ENCODE assay signal across 3 cellular contexts in genomic region chr19:11234486-11235075, GRCh38.
TF ChIP-seq lines count a peak whose summit lies in the region.

No MANE protein-coding gene starts in this region.

TF ChIP-seq in HCT116, 20 proteins besides CTCF, POLR2A, EP300 and RAD21:
- TF ChIP-seq ZNF274 (IDR thresholded peaks at IDR 0.05; ENCODE audit: low read depth, low read length) (no peak), FOSL1 (IDR thresholded peaks at IDR 0.05; ENCODE audit: low read depth) (no peak), EZH2phosphoT487 (IDR thresholded peaks at IDR 0.05; ENCODE audit: borderline replicate concordance) (no peak), EZH2 (IDR thresholded peaks at IDR 0.05) (no peak), SIN3A (IDR thresholded peaks at IDR 0.05; ENCODE audit: low read depth) (no peak), POLR2AphosphoS5 (IDR thresholded peaks at IDR 0.05; ENCODE audit: low read depth, low read length) (no peak), ZBTB33 (IDR thresholded peaks at IDR 0.05; ENCODE audit: extremely low read depth, insufficient replicate concordance, low read length) (no peak), ELF1 (IDR thresholded peaks at IDR 0.05; ENCODE audit: borderline replicate concordance, low read depth) (no peak), CEBPB (IDR thresholded peaks at IDR 0.05; ENCODE audit: low read depth) (no peak), CBX3 (IDR thresholded peaks at IDR 0.05; ENCODE audit: low read depth) (no peak), SP1 (IDR thresholded peaks at IDR 0.05; ENCODE audit: low read depth) (no peak), JUND (IDR thresholded peaks at IDR 0.05) (no peak), ATF3 (IDR thresholded peaks at IDR 0.05) (no peak), TCF7L2 (IDR thresholded peaks at IDR 0.05; ENCODE audit: borderline replicate concordance, extremely low read depth, insufficient read depth, insufficient read length) (no peak), SRF (IDR thresholded peaks at IDR 0.05; ENCODE audit: low read depth) (no peak), YY1 (IDR thresholded peaks at IDR 0.05; ENCODE audit: extremely low read depth, insufficient replicate concordance, low read depth, low read length) (no peak), MAX (IDR thresholded peaks at IDR 0.05) (no peak)

TF ChIP-seq in WTC11, 78 proteins besides CTCF, POLR2A, EP300 and RAD21:
- TF ChIP-seq ZBTB21 (CRISPR knock-in tag; IDR thresholded peaks at IDR 0.05; ENCODE audit: borderline replicate concordance) (no peak), GTF2I (CRISPR knock-in tag; conservative IDR thresholded peaks at IDR 0.05) (0 out of 2 replicates have a peak, but pooled peaks have one; percentile 34), SMAD4 (CRISPR knock-in tag; IDR thresholded peaks at IDR 0.05) (no peak)

TF ChIP-seq in HepG2, 621 proteins besides CTCF, POLR2A, EP300 and RAD21 (continues in another document):
- TF ChIP-seq RCOR2 (CRISPR knock-in tag; IDR thresholded peaks at IDR 0.05) = peak; percentile 49; the same call in 1 of the 2 replicates
- no peak for TF ChIP-seq AKAP8 (CRISPR knock-in tag; IDR thresholded peaks at IDR 0.05)
- no peak for TF ChIP-seq TRIM24 (CRISPR knock-in tag; IDR thresholded peaks at IDR 0.05)
- peak; percentile 92 for TF ChIP-seq ATF7 (IDR thresholded peaks at IDR 0.05)
- no peak for TF ChIP-seq ATF7 (CRISPR knock-in tag; IDR thresholded peaks at IDR 0.05)
- TF ChIP-seq ZSCAN30 (CRISPR knock-in tag; IDR thresholded peaks at IDR 0.05) = no peak
- TF ChIP-seq ZMAT5 (CRISPR knock-in tag; IDR thresholded peaks at IDR 0.05; ENCODE audit: borderline replicate concordance, low read depth) = no peak
- TF ChIP-seq DBP (CRISPR knock-in tag; IDR thresholded peaks at IDR 0.05; ENCODE audit: not compliant biosample characterization) = no peak
- TF ChIP-seq MNT (IDR thresholded peaks at IDR 0.05) = no peak
- no peak for TF ChIP-seq ZBTB14 (CRISPR knock-in tag; IDR thresholded peaks at IDR 0.05)
- no peak for TF ChIP-seq MIER3 (CRISPR knock-in tag; IDR thresholded peaks at IDR 0.05; ENCODE audit: borderline replicate concordance)
- no peak for TF ChIP-seq RORA (CRISPR knock-in tag; IDR thresholded peaks at IDR 0.05)
- TF ChIP-seq ZNF232 (CRISPR knock-in tag; IDR thresholded peaks at IDR 0.05; ENCODE audit: borderline replicate concordance) = no peak
- TF ChIP-seq POGK (CRISPR knock-in tag; conservative IDR thresholded peaks at IDR 0.05) = no peak
- no peak for TF ChIP-seq MATR3 (CRISPR knock-in tag; IDR thresholded peaks at IDR 0.05)
- peak; percentile 51; the same call in 1 of the 2 replicates for TF ChIP-seq CREM (IDR thresholded peaks at IDR 0.05)
- no peak for TF ChIP-seq CREM (CRISPR knock-in tag; IDR thresholded peaks at IDR 0.05)
- no peak for TF ChIP-seq ELF1 (CRISPR knock-in tag; IDR thresholded peaks at IDR 0.05)
- no peak for TF ChIP-seq HIC2 (CRISPR knock-in tag; IDR thresholded peaks at IDR 0.05; ENCODE audit: low read depth)
- TF ChIP-seq TBX2 (CRISPR knock-in tag; IDR thresholded peaks at IDR 0.05; ENCODE audit: borderline replicate concordance) = 0 out of 2 replicates have a peak, but pooled peaks have one; percentile 17
- no peak for TF ChIP-seq NFYC (CRISPR knock-in tag; IDR thresholded peaks at IDR 0.05)
- TF ChIP-seq ADNP (CRISPR knock-in tag; IDR thresholded peaks at IDR 0.05) = peak; percentile 63; the same call in 1 of the 2 replicates
- TF ChIP-seq HES4 (CRISPR knock-in tag; IDR thresholded peaks at IDR 0.05; ENCODE audit: borderline replicate concordance) = no peak
- no peak for TF ChIP-seq SRSF4 (IDR thresholded peaks at IDR 0.05; ENCODE audit: low read depth, low read length, poor library complexity, severe bottlenecking)
- TF ChIP-seq ZNF24 (IDR thresholded peaks at IDR 0.05) = no peak
- no peak for TF ChIP-seq ZNF83 (CRISPR knock-in tag; IDR thresholded peaks at IDR 0.05; ENCODE audit: borderline replicate concordance)
- TF ChIP-seq DMAP1 (CRISPR knock-in tag; IDR thresholded peaks at IDR 0.05) = no peak
- TF ChIP-seq ZFY (CRISPR knock-in tag; IDR thresholded peaks at IDR 0.05) = 0 out of 2 replicates have a peak, but pooled peaks have one; percentile 17
- no peak for TF ChIP-seq ZNF607 (CRISPR knock-in tag; IDR thresholded peaks at IDR 0.05; ENCODE audit: borderline replicate concordance)
- no peak for TF ChIP-seq ZFP36 (IDR thresholded peaks at IDR 0.05; ENCODE audit: borderline replicate concordance, low read depth, low read length, partially characterized antibody)
- no peak for TF ChIP-seq ATF5 (CRISPR knock-in tag; IDR thresholded peaks at IDR 0.05; ENCODE audit: low read depth)
- TF ChIP-seq RARG (CRISPR knock-in tag; IDR thresholded peaks at IDR 0.05; ENCODE audit: low read depth) = no peak
- no peak for TF ChIP-seq ZNF704 (CRISPR knock-in tag; IDR thresholded peaks at IDR 0.05; ENCODE audit: borderline replicate concordance)
- TF ChIP-seq PRDM10 (CRISPR knock-in tag; IDR thresholded peaks at IDR 0.05; ENCODE audit: low read depth) = no peak
- no peak for TF ChIP-seq ZNF136 (CRISPR knock-in tag; IDR thresholded peaks at IDR 0.05; ENCODE audit: low read depth)
- no peak for TF ChIP-seq ZNF101 (CRISPR knock-in tag; IDR thresholded peaks at IDR 0.05; ENCODE audit: borderline replicate concordance, low read depth)
- no peak for TF ChIP-seq ZNF354B (CRISPR knock-in tag; IDR thresholded peaks at IDR 0.05)
- 0 out of 2 replicates have a peak, but pooled peaks have one; percentile 61 for TF ChIP-seq ZBTB21 (CRISPR knock-in tag; IDR thresholded peaks at IDR 0.05)
- TF ChIP-seq ZNF720 (CRISPR knock-in tag; IDR thresholded peaks at IDR 0.05) = no peak
- no peak for TF ChIP-seq ZBTB44 (CRISPR knock-in tag; IDR thresholded peaks at IDR 0.05)
- TF ChIP-seq GFI1 (CRISPR knock-in tag; IDR thresholded peaks at IDR 0.05; ENCODE audit: borderline replicate concordance) = no peak
- no peak for TF ChIP-seq JUND (CRISPR knock-in tag; IDR thresholded peaks at IDR 0.05)
- no peak for TF ChIP-seq CCAR2 (optimal IDR thresholded peaks at IDR 0.05; ENCODE audit: low read depth, low read length)
- TF ChIP-seq ZKSCAN1 (IDR thresholded peaks at IDR 0.05; ENCODE audit: low read length) = no peak
- no peak for TF ChIP-seq U2AF1 (optimal IDR thresholded peaks at IDR 0.05; ENCODE audit: low read depth, low read length)
- no peak for TF ChIP-seq ZNF570 (CRISPR knock-in tag; IDR thresholded peaks at IDR 0.05; ENCODE audit: borderline replicate concordance)
- no peak for TF ChIP-seq MAFG (CRISPR knock-in tag; IDR thresholded peaks at IDR 0.05)
- TF ChIP-seq TSC22D2 (CRISPR knock-in tag; IDR thresholded peaks at IDR 0.05; ENCODE audit: borderline replicate concordance) = no peak
